Comparison of ENCODE assay signal across 1 cellular context in genomic region chr19:1275260-1275975, GRCh38.
TF ChIP-seq lines count a peak whose summit lies in the region.

FAM174C (plus strand) TSS chr19:1275530; CDS start chr19:1275550, 20 bp downstream.

TF ChIP-seq in GM23338, 12 proteins besides CTCF, POLR2A, EP300 and RAD21:
- TF ChIP-seq CREB1 (CRISPR knock-in tag; IDR thresholded peaks at IDR 0.05; ENCODE audit: low read depth) (peak; percentile 92), ZNF331 (CRISPR knock-in tag; IDR thresholded peaks at IDR 0.05; ENCODE audit: low read depth) (no peak), POLR2AphosphoS5 (IDR thresholded peaks at IDR 0.05; ENCODE audit: low read depth) (peak; percentile 87), ZNF114 (CRISPR knock-in tag; IDR thresholded peaks at IDR 0.05) (no peak)
- TF ChIP-seq, protein P1, sequence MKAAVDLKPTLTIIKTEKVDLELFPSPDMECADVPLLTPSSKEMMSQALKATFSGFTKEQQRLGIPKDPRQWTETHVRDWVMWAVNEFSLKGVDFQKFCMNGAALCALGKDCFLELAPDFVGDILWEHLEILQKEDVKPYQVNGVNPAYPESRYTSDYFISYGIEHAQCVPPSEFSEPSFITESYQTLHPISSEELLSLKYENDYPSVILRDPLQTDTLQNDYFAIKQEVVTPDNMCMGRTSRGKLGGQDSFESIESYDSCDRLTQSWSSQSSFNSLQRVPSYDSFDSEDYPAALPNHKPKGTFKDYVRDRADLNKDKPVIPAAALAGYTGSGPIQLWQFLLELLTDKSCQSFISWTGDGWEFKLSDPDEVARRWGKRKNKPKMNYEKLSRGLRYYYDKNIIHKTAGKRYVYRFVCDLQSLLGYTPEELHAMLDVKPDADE (IDR thresholded peaks at IDR 0.05): peak; percentile 67
